8 cellular contexts compared by ENCODE assay signal in the genomic region with DNA sequence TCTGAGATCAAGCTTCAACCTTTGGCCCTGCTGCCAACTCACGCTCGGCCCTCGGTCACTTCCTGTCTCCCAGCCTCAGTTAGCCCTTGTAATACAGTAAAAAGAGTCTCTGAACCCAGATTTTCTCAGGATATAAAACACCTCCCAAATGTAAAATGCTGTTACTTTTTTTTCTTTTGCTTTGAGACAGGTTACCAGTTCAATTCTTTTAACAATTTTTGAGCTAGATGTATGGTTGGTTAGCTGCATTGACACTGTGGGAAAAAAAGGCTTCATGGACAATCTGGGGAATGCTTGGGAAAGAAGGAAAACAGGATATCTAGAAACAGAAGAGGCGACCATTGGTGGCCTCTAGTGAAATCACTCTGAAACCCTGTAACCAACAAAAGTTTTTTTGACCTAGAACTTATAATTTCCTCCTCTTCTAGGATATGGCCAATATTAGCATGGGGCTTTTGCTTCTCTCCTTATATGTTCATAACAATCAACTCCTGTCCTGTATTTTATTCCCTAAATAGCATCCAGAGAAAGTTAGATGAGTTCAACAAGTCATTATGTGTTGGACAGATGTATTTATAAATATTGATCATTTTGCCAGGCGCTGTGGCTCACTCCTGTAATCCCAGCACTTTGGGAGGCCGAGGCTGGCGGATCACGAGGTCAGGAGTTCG. TPM values are rescaled to one million over a fixed set of nuclear protein-coding genes. Genes with fewer than 3 reads are reported as not detected.
DNase-seq lines count a peak whose midpoint lies in the region; ATAC-seq, FAIRE-seq and TF ChIP-seq lines count a peak whose summit lies in the region.

No MANE protein-coding gene starts in this region.

- CTCF ChIA-PET in BJ (lab: Yijun Ruan, JAX) = interaction anchor here (0.8 to 1.1 kb wide), 3 partner anchors 89 to 156 kb away, joined by 3 to 4 read pairs (median 3); no protein-coding TSS in a partner anchor

- H3K27ac Mint-ChIP-seq in IgD-negative memory B cell = peak overlapping the region; percentile 63 to 88 (median 86)
- H3K27ac Mint-ChIP-seq in naive B cell = peak overlapping the region in 4 of 6 donors; percentile 82 to 96 (median 92)

- TF ChIP-seq CTCF in BJ (IDR thresholded peaks at IDR 0.05; ENCODE audit: insufficient read depth, low read depth, low read length) = no peak

- no peaks in the 10 kb centered on the region for H3K36me3 ChIP-seq in BJ (ENCODE audit: control insufficient read depth, insufficient read depth, low read length)

- peak overlapping the region; percentile 95 for H3K4me3 ChIP-seq in BJ (ENCODE audit: low read depth, low read length)

- no peaks in the 10 kb centered on the region for H3K36me3 Mint-ChIP-seq in IgD-negative memory B cell
- H3K36me3 Mint-ChIP-seq in naive B cell = no peaks in the 10 kb centered on the region

- no peak for ATAC-seq in naive B cell (ENCODE audit: low read depth in 2 of 2)
- ATAC-seq in GM21360 (IDR thresholded peaks at IDR 0.05; ENCODE audit: unreplicated experiment) = no peak

- POLR2A ChIA-PET in BJ (lab: Charles Lee) = interaction anchor here (0.7 kb wide), 1 partner anchor 14 kb away, joined by 5 read pairs; no protein-coding TSS in a partner anchor

- no peaks in the 10 kb centered on the region for H3K9me3 Mint-ChIP-seq in IgD-negative memory B cell
- H3K9me3 Mint-ChIP-seq in naive B cell = no peaks in the 10 kb centered on the region

- FAIRE-seq in HTR-8/SVneo (lab: Jason Lieb, UNC) = no peak

- peaks cover 11 to 19% (median 18%) of the 10 kb centered on the region in 3 donors for H3K4me1 Mint-ChIP-seq in IgD-negative memory B cell
- peaks cover 21 to 27% (median 25%) of the 10 kb centered on the region in 3 donors for H3K4me1 Mint-ChIP-seq in naive B cell

- DNase-seq in BJ (ENCODE audit: low read depth) (no peak), caudate nucleus (lab: John Stamatoyannopoulos, UW) (no peak), naive B cell (no peak), middle frontal gyrus (ENCODE audit: extremely low spot score, low spot score) (no peak), HTR-8/SVneo (ENCODE audit: insufficient read length, low spot score) (no peak), NCI-H524 treated with DMSO at 0.1 percent for 48 hours (lab: John Stamatoyannopoulos, UW) (no peak)

- H3K27me3 Mint-ChIP-seq in IgD-negative memory B cell (no peaks in the 10 kb centered on the region), naive B cell (no peaks in the 10 kb centered on the region)

- peak overlapping the region; percentile 97 for H3K27ac ChIP-seq in caudate nucleus (ENCODE audit: low read depth, low read length)

- no peaks in the 10 kb centered on the region for H3K27me3 ChIP-seq in BJ (ENCODE audit: control insufficient read depth, insufficient read depth, low read length)

- peak overlapping the region in 2 of 4 donors; percentile 95 to 98 for H3K4me3 Mint-ChIP-seq in IgD-negative memory B cell
- peak overlapping the region in 4 of 8 donors; percentile 90 to 98 (median 94) for H3K4me3 Mint-ChIP-seq in naive B cell

RNA-seq across cellular contexts. Expression of a gene that starts 1.3 kb away (rescaled TPM):
- polyA plus RNA-seq in BJ (2011; rRNA removed) = 22.5 and 58.1 TPM in 2 replicates
- 13.0 and 13.5 TPM in 2 replicates for polyA minus RNA-seq in BJ (2011; rRNA and poly(A)+ RNA removed)
- 119 TPM for polyA plus RNA-seq in IgD-negative memory B cell
- polyA plus RNA-seq in naive B cell (ENCODE audit: low read depth in 6 of 6) = 100 to 1,000 TPM; 124 to 195 (median 140) TPM

RNA-seq across cellular contexts. Expression of a gene that starts 21.0 kb away (rescaled TPM):
- polyA plus RNA-seq in BJ (2011; rRNA removed) (6.3 and 10.0 TPM in 2 replicates), IgD-negative memory B cell (1.3 TPM), naive B cell (ENCODE audit: low read depth in 6 of 6) (1 to 10 TPM in 1 of 6 donors, under 1 TPM in 4, not detected in 1; 0.12 to 1.2 (median 0.85) TPM)
- polyA minus RNA-seq in BJ (2011; rRNA and poly(A)+ RNA removed) = 9.3 and 12.7 TPM in 2 replicates
